ENCODE assay signal across 1 cellular context in the genomic region with DNA sequence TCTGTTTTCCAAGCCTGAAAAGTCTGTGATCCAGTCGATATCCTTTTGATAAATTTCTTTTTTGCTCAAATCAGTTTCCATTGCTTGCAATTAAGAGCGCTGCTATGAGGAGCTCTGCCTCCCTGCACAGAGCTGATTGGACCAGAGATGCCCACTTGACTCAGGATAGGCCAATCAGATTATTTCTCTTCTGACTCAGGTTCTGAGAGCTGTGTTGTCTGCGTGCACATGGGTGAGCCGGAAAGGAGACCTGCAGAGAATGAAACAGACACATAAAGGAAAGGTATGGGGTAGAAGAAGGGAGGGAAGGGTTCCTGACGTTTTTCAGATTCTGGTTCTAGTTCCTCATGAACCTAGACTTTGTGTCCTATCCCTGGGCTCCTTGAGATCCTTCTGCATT.
TF ChIP-seq lines count a peak whose summit lies in the region.

No MANE protein-coding gene starts in this region.

TF ChIP-seq in GM12878, 131 proteins besides CTCF, POLR2A, EP300 and RAD21 (continued from another document):
- TF ChIP-seq, protein P1, sequence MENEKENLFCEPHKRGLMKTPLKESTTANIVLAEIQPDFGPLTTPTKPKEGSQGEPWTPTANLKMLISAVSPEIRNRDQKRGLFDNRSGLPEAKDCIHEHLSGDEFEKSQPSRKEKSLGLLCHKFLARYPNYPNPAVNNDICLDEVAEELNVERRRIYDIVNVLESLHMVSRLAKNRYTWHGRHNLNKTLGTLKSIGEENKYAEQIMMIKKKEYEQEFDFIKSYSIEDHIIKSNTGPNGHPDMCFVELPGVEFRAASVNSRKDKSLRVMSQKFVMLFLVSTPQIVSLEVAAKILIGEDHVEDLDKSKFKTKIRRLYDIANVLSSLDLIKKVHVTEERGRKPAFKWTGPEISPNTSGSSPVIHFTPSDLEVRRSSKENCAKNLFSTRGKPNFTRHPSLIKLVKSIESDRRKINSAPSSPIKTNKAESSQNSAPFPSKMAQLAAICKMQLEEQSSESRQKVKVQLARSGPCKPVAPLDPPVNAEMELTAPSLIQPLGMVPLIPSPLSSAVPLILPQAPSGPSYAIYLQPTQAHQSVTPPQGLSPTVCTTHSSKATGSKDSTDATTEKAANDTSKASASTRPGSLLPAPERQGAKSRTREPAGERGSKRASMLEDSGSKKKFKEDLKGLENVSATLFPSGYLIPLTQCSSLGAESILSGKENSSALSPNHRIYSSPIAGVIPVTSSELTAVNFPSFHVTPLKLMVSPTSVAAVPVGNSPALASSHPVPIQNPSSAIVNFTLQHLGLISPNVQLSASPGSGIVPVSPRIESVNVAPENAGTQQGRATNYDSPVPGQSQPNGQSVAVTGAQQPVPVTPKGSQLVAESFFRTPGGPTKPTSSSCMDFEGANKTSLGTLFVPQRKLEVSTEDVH (IDR thresholded peaks at IDR 0.05; ENCODE audit: low read depth, partially characterized antibody), result no peak
- TF ChIP-seq FOXM1 (IDR thresholded peaks at IDR 0.05; ENCODE audit: low read depth, low read length) (no peak), JUND (IDR thresholded peaks at IDR 0.05; ENCODE audit: low read depth, low read length) (no peak), RFX5 (IDR thresholded peaks at IDR 0.05; ENCODE audit: low read depth, low read length) (no peak), CREB1 (IDR thresholded peaks at IDR 0.05; ENCODE audit: low read depth) (no peak), ESRRA (IDR thresholded peaks at IDR 0.05; ENCODE audit: low read length) (no peak)
- TF ChIP-seq, protein P2, sequence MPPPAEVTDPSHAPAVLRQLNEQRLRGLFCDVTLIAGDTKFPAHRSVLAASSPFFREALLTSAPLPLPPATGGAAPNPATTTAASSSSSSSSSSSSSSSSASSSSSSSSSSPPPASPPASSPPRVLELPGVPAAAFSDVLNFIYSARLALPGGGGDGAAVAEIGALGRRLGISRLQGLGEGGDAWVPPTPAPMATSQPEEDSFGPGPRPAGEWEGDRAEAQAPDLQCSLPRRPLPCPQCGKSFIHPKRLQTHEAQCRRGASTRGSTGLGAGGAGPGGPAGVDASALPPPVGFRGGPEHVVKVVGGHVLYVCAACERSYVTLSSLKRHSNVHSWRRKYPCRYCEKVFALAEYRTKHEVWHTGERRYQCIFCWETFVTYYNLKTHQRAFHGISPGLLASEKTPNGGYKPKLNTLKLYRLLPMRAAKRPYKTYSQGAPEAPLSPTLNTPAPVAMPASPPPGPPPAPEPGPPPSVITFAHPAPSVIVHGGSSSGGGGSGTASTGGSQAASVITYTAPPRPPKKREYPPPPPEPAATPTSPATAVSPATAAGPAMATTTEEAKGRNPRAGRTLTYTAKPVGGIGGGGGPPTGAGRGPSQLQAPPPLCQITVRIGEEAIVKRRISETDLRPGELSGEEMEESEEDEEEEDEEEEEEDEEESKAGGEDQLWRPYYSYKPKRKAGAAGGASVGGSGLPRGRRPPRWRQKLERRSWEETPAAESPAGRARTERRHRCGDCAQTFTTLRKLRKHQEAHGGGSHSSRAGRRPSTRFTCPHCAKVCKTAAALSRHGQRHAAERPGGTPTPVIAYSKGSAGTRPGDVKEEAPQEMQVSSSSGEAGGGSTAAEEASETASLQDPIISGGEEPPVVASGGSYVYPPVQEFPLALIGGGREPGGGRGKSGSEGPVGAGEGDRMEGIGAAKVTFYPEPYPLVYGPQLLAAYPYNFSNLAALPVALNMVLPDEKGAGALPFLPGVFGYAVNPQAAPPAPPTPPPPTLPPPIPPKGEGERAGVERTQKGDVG (CRISPR knock-in tag; IDR thresholded peaks at IDR 0.05), result no peak
- TF ChIP-seq, protein P3, sequence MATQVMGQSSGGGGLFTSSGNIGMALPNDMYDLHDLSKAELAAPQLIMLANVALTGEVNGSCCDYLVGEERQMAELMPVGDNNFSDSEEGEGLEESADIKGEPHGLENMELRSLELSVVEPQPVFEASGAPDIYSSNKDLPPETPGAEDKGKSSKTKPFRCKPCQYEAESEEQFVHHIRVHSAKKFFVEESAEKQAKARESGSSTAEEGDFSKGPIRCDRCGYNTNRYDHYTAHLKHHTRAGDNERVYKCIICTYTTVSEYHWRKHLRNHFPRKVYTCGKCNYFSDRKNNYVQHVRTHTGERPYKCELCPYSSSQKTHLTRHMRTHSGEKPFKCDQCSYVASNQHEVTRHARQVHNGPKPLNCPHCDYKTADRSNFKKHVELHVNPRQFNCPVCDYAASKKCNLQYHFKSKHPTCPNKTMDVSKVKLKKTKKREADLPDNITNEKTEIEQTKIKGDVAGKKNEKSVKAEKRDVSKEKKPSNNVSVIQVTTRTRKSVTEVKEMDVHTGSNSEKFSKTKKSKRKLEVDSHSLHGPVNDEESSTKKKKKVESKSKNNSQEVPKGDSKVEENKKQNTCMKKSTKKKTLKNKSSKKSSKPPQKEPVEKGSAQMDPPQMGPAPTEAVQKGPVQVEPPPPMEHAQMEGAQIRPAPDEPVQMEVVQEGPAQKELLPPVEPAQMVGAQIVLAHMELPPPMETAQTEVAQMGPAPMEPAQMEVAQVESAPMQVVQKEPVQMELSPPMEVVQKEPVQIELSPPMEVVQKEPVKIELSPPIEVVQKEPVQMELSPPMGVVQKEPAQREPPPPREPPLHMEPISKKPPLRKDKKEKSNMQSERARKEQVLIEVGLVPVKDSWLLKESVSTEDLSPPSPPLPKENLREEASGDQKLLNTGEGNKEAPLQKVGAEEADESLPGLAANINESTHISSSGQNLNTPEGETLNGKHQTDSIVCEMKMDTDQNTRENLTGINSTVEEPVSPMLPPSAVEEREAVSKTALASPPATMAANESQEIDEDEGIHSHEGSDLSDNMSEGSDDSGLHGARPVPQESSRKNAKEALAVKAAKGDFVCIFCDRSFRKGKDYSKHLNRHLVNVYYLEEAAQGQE (IDR thresholded peaks at IDR 0.05; ENCODE audit: low read depth, low read length), result no peak
